ENCODE assay signal across 15 cellular contexts in genomic region chr12:11777962-11778361, GRCh38.
DNase-seq lines count a peak whose midpoint lies in the region; ATAC-seq and TF ChIP-seq lines count a peak whose summit lies in the region.
"Had no signal": no experiment of that assay in that cellular context is flagged by ENCODE, and none has a peak within 500 bp of the region (broad histone marks: within the 10 kb centered on the region; RNA-seq: fewer than 3 reads in every experiment).

No MANE protein-coding gene starts in this region.

- TF ChIP-seq CTCF in HL-60 (IDR thresholded peaks at IDR 0.05; ENCODE audit: insufficient read depth, low read length) (no peak), sigmoid colon (IDR thresholded peaks at IDR 0.05) (no peak)

- no peak for TF ChIP-seq POLR2A in sigmoid colon (IDR thresholded peaks at IDR 0.05)

- no peak for ATAC-seq in activated naive CD8-positive, alpha-beta T cell treated with anti-CD3 and anti-CD28 coated beads, Interleukin-2, amount 50 U/mL, for 24 hours
- ATAC-seq in HG02759 (IDR thresholded peaks at IDR 0.05; ENCODE audit: unreplicated experiment), result no peak
- ATAC-seq: naive thymus-derived CD8-positive, alpha-beta T cell; sciatic nerve had no signal

- no peaks in the 10 kb centered on the region for H3K27me3 ChIP-seq in HL-60 (ENCODE audit: insufficient read depth, poor library complexity, severe bottlenecking)
- no peaks in the 10 kb centered on the region for H3K27me3 ChIP-seq in sigmoid colon

- peak overlapping the region; percentile 47 for H3K27ac Mint-ChIP-seq in T-helper 2 cell treated with Interferon-gamma antibody and Interleukin-4, amounts not matched to agents 5 μg/mL and 100 μg/mL, for 36 hours
- peak overlapping the region; percentile 36 for H3K27ac Mint-ChIP-seq in activated naive CD8-positive, alpha-beta T cell treated with anti-CD3 and anti-CD28 coated beads, Interleukin-2, amount 50 U/mL, for 24 hours

- intact Hi-C loops in sigmoid colon (cut with DNase I), result no loop called here

- TF ChIP-seq EP300 in sigmoid colon (IDR thresholded peaks at IDR 0.05), result no peak

- H3K9me3 ChIP-seq in sigmoid colon, result no peaks in the 10 kb centered on the region

- peak overlapping the region; percentile 39 for H3K27ac ChIP-seq in HL-60 (replicated peaks)
- H3K27ac ChIP-seq in sigmoid colon, result peak overlapping the region; percentile 28 to 89 (median 80)

- no peaks in the 10 kb centered on the region for H3K36me3 ChIP-seq in sigmoid colon

- H3K4me3 ChIP-seq in HL-60 (replicated peaks; ENCODE audit: insufficient read depth, low read length) (no peak overlapping the region), sigmoid colon (no peak overlapping the region)

- no peaks in the 10 kb centered on the region for H3K9me3 Mint-ChIP-seq in T-helper 2 cell treated with Interferon-gamma antibody and Interleukin-4, amounts not matched to agents 5 μg/mL and 100 μg/mL, for 36 hours
- H3K9me3 Mint-ChIP-seq in activated naive CD8-positive, alpha-beta T cell treated with anti-CD3 and anti-CD28 coated beads, Interleukin-2, amount 50 U/mL, for 24 hours, result no peaks in the 10 kb centered on the region
- H3K9me3 Mint-ChIP-seq: naive thymus-derived CD8-positive, alpha-beta T cell had no signal

- no peaks in the 10 kb centered on the region for H3K27me3 Mint-ChIP-seq in T-helper 2 cell treated with Interferon-gamma antibody and Interleukin-4, amounts not matched to agents 5 μg/mL and 100 μg/mL, for 36 hours (ENCODE audit: low read depth)
- H3K27me3 Mint-ChIP-seq in activated naive CD8-positive, alpha-beta T cell treated with anti-CD3 and anti-CD28 coated beads, Interleukin-2, amount 50 U/mL, for 24 hours, result no peaks in the 10 kb centered on the region
- H3K27me3 Mint-ChIP-seq: naive thymus-derived CD8-positive, alpha-beta T cell had no signal

- WGBS in sigmoid colon, 2 donors, result 85 to 89% methylated on average over 12 of the region's 12 CpGs

- no peak overlapping the region for H3K4me3 Mint-ChIP-seq in T-helper 2 cell treated with Interferon-gamma antibody and Interleukin-4, amounts not matched to agents 5 μg/mL and 100 μg/mL, for 36 hours
- H3K4me3 Mint-ChIP-seq in activated naive CD8-positive, alpha-beta T cell treated with anti-CD3 and anti-CD28 coated beads, Interleukin-2, amount 50 U/mL, for 24 hours, result no peak overlapping the region
- H3K4me3 Mint-ChIP-seq: naive thymus-derived CD8-positive, alpha-beta T cell had no signal

- H3K4me1 ChIP-seq in sigmoid colon, result peaks cover 2 to 92% (median 70%) of the 10 kb centered on the region in 4 donors

- H3K36me3 Mint-ChIP-seq in T-helper 2 cell treated with Interferon-gamma antibody and Interleukin-4, amounts not matched to agents 5 μg/mL and 100 μg/mL, for 36 hours (ENCODE audit: low read depth), result peaks cover 6% of the 10 kb centered on the region
- peaks cover 10% of the 10 kb centered on the region for H3K36me3 Mint-ChIP-seq in activated naive CD8-positive, alpha-beta T cell treated with anti-CD3 and anti-CD28 coated beads, Interleukin-2, amount 50 U/mL, for 24 hours (ENCODE audit: low read depth)

- H3K4me1 Mint-ChIP-seq in T-helper 2 cell treated with Interferon-gamma antibody and Interleukin-4, amounts not matched to agents 5 μg/mL and 100 μg/mL, for 36 hours (ENCODE audit: low read depth), result peaks cover 41% of the 10 kb centered on the region
- H3K4me1 Mint-ChIP-seq in activated naive CD8-positive, alpha-beta T cell treated with anti-CD3 and anti-CD28 coated beads, Interleukin-2, amount 50 U/mL, for 24 hours, result peaks cover 55% of the 10 kb centered on the region

- no peak for DNase-seq in T-helper 2 cell treated with Interferon-gamma antibody and Interleukin-4, amounts not matched to agents 5 μg/mL and 100 μg/mL, for 36 hours (ENCODE audit: low spot score)
- DNase-seq in T-helper 2 cell (no peak), HL-60 (ENCODE audit: low read depth in 1 of 2, low spot score in 1 of 2) (peak in 1 of 2 experiments; percentile 47), sigmoid colon (no peak), NCI-H2227 treated with DMSO at 0.1 percent for 48 hours (lab: John Stamatoyannopoulos, UW) (no peak)
- no peak for DNase-seq in activated naive CD8-positive, alpha-beta T cell treated with anti-CD3 and anti-CD28 coated beads, Interleukin-2, amount 50 U/mL, for 24 hours
- no peak for DNase-seq in activated CD4-positive, CD25-positive, alpha-beta regulatory T cell (lab: John Stamatoyannopoulos, UW)
- DNase-seq: erythroblast; GOT3; Karpas-422; naive thymus-derived CD8-positive, alpha-beta T cell; NCI-H1694; stimulated activated naive CD4-positive, alpha-beta T cell had no signal
